Comparison of ENCODE assay signal across 1 cellular context in the genomic region with DNA sequence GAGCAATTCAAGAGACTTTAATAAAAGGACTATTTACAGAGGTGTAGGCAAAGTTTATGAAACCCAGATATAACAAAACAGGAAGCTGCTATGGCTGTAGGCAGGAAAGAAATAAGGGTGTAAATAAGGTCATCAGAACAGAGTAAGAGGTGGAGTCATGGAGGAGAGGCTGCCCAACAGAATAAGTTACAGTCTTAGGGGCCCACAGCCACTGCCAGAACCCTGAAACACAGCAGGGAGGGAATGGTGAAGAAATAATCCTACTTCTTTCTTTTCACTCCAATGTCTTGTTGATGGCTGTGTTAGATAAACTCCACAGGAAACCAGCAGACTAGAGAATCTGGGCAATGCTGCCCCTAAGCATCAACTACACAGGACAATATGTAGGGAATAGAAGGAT.
TF ChIP-seq lines count a peak whose summit lies in the region.

No MANE protein-coding gene starts in this region.

TF ChIP-seq in WTC11, 78 proteins besides CTCF, POLR2A, EP300 and RAD21 (continued from another document):
- TF ChIP-seq ZNF317 (CRISPR knock-in tag; IDR thresholded peaks at IDR 0.05; ENCODE audit: borderline replicate concordance, low read depth) (no peak), ELF4 (CRISPR knock-in tag; IDR thresholded peaks at IDR 0.05; ENCODE audit: low read depth) (no peak), ZNF671 (CRISPR knock-in tag; IDR thresholded peaks at IDR 0.05) (no peak), GTF2I (CRISPR knock-in tag; conservative IDR thresholded peaks at IDR 0.05) (no peak), TCF7 (CRISPR knock-in tag; IDR thresholded peaks at IDR 0.05; ENCODE audit: low read depth) (no peak), MYBL2 (CRISPR knock-in tag; IDR thresholded peaks at IDR 0.05) (no peak)
- TF ChIP-seq, protein P1, sequence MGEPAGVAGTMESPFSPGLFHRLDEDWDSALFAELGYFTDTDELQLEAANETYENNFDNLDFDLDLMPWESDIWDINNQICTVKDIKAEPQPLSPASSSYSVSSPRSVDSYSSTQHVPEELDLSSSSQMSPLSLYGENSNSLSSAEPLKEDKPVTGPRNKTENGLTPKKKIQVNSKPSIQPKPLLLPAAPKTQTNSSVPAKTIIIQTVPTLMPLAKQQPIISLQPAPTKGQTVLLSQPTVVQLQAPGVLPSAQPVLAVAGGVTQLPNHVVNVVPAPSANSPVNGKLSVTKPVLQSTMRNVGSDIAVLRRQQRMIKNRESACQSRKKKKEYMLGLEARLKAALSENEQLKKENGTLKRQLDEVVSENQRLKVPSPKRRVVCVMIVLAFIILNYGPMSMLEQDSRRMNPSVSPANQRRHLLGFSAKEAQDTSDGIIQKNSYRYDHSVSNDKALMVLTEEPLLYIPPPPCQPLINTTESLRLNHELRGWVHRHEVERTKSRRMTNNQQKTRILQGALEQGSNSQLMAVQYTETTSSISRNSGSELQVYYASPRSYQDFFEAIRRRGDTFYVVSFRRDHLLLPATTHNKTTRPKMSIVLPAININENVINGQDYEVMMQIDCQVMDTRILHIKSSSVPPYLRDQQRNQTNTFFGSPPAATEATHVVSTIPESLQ (CRISPR knock-in tag; IDR thresholded peaks at IDR 0.05), result no peak
- TF ChIP-seq, protein P2, sequence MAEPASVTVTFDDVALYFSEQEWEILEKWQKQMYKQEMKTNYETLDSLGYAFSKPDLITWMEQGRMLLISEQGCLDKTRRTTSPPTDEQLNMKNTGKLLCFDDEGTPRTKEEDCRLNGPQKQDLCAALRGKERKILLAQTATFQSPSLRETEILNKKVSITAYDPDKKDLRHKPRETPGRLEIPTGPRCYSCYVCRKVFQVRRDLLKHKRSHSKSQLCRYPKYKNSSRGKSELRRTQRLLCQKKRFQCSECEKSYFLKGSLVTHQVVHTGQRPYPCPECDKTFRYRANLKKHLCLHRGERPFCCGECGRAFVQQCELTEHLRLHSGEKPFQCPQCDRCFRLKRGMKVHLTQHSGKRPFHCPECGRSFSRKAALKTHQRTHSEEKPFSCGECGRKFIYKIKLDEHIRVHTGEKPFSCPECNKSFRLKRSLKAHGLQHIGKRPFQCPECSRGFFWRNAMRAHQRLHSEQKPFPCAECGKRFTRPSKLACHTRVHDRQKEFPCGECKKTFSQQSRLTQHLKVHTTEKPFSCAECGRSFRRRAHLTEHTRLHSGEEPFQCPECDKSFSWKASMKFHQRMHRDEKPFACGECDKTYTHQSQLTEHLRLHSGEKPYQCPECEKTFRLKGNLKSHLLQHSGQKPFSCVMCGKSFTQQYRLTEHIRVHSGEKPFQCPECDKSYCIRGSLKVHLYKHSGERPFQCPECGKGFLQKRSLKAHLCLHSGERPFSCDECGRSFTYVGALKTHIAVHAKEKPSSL (CRISPR knock-in tag; conservative IDR thresholded peaks at IDR 0.05), result no peak
- TF ChIP-seq, protein P3, sequence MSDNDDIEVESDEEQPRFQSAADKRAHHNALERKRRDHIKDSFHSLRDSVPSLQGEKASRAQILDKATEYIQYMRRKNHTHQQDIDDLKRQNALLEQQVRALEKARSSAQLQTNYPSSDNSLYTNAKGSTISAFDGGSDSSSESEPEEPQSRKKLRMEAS (CRISPR knock-in tag; IDR thresholded peaks at IDR 0.05), result no peak
TF ChIP-seq in WTC11: peak in this region for 0.
